8 cellular contexts compared by ENCODE assay signal in the genomic region with DNA sequence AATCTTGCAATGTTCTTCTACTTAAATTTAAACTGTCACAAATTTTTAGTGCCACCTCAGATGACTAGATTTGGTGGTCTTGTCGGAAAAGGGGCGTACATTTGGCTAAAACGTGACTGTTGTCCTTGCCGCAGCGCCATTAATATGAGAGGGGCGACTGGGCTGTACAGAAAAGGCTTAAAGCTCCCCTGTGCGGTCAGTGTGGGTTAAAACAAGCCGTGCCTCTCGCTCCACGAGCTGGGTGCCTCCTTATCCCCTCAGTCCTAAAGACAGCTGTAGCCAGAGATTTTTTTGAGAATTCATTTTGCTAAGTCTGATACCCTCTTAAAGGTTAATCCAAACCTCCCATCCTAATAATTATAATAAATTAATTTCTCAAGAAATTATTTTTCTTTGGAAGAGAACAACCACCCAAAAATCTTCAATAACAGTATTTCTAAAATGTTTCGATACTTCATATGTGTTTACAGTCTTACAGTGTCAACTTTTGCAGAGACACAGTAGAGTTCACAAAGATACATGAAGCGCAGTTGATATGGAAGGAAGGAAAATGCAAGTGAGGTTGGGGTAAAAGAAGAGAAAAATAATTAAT.
DNase-seq lines count a peak whose midpoint lies in the region; ATAC-seq and TF ChIP-seq lines count a peak whose summit lies in the region.

No MANE protein-coding gene starts in this region.

- H3K27me3 Mint-ChIP-seq in activated T-cell treated with anti-CD3 and anti-CD28 coated beads, Interleukin-2, amount 50 U/mL, for 4 hours (ENCODE audit: low read depth), result peaks cover 30% of the 10 kb centered on the region

- 23 to 30% (median 30%) methylated on average over 12 of the region's 12 CpGs for WGBS in ovary, 3 donors

- no peaks in the 10 kb centered on the region for H3K4me1 ChIP-seq in ovary (ENCODE audit: insufficient read depth)

- no peak overlapping the region for H3K27ac ChIP-seq in ovary

- peak; percentile 25 to 44 (median 28) for TF ChIP-seq CTCF in ovary (IDR thresholded peaks at IDR 0.05)

- no peak for TF ChIP-seq POLR2A in ovary (IDR thresholded peaks at IDR 0.05)

- H3K9me3 ChIP-seq in ovary, result no peaks in the 10 kb centered on the region

- H3K36me3 ChIP-seq in ovary, result no peaks in the 10 kb centered on the region

- DNase-seq in activated T-cell treated with anti-CD3 and anti-CD28 coated beads, Interleukin-2, amount 50 U/mL, for 4 hours, result no peak
- DNase-seq in activated T-cell treated with anti-CD3 and anti-CD28 coated beads, Interleukin-2, amount 50 U/mL, for 1 hour, result no peak
- DNase-seq in RPMI8226 (peak; percentile 59), fibroblast of peridontal ligament (ENCODE audit: extremely low read depth) (peak; percentile 51), ovary (peak; percentile 30 to 54 (median 50)), NCI-H1436 (lab: John Stamatoyannopoulos, UW) (no peak)

- H3K36me3 Mint-ChIP-seq in activated T-cell treated with anti-CD3 and anti-CD28 coated beads, Interleukin-2, amount 50 U/mL, for 4 hours (ENCODE audit: insufficient read depth), result no peaks in the 10 kb centered on the region

- ATAC-seq in activated T-cell treated with anti-CD3 and anti-CD28 coated beads, Interleukin-2, amount 50 U/mL, for 4 hours, result peak; percentile 38 to 43
- ATAC-seq in HG03159 (IDR thresholded peaks at IDR 0.05; ENCODE audit: unreplicated experiment), result peak; percentile 78
- no peak for ATAC-seq in HG03045 (IDR thresholded peaks at IDR 0.05; ENCODE audit: unreplicated experiment)

- H3K27me3 ChIP-seq in ovary, result no peaks in the 10 kb centered on the region

- peaks cover 4% of the 10 kb centered on the region for H3K9me3 Mint-ChIP-seq in activated T-cell treated with anti-CD3 and anti-CD28 coated beads, Interleukin-2, amount 50 U/mL, for 4 hours

- intact Hi-C loops in ovary (cut with DNase I), result loop anchor here in 1 of 4 donors (5.0 to 10.0 kb wide), 2 partner anchors 859 to 906 kb away; no protein-coding TSS in a partner anchor

- peak overlapping the region; percentile 22 for H3K4me3 ChIP-seq in ovary

- no peaks in the 10 kb centered on the region for H3K4me1 Mint-ChIP-seq in activated T-cell treated with anti-CD3 and anti-CD28 coated beads, Interleukin-2, amount 50 U/mL, for 4 hours (ENCODE audit: low read depth)

- no peak overlapping the region for H3K4me3 Mint-ChIP-seq in activated T-cell treated with anti-CD3 and anti-CD28 coated beads, Interleukin-2, amount 50 U/mL, for 4 hours

- no peak for TF ChIP-seq EP300 in ovary (IDR thresholded peaks at IDR 0.05)

Comparison
In these comparisons a context has a peak if more than half of its experiments do, and no peak if none do; other contexts are left out.
1. DNase-seq: peak in RPMI8226 (single experiment), fibroblast of peridontal ligament (single experiment) and ovary (5 of 5); none in activated T-cell treated with anti-CD3 and anti-CD28 coated beads, Interleukin-2, amount 50 U/mL, for 4 hours (single experiment), activated T-cell treated with anti-CD3 and anti-CD28 coated beads, Interleukin-2, amount 50 U/mL, for 1 hour (single experiment) and NCI-H1436 (single experiment).